Comparison of ENCODE assay signal across 8 cellular contexts in genomic region chr2:30862054-30862651, GRCh38. TPM values are rescaled to one million over a fixed set of nuclear protein-coding genes. Genes with fewer than 3 reads are reported as not detected.
DNase-seq lines count a peak whose midpoint lies in the region; ATAC-seq and TF ChIP-seq lines count a peak whose summit lies in the region.

No MANE protein-coding gene starts in this region.

- peaks cover 5% of the 10 kb centered on the region for H3K27me3 ChIP-seq in foreskin keratinocyte

- H3K36me3 Mint-ChIP-seq in activated CD4-positive, alpha-beta memory T cell treated with anti-CD3 and anti-CD28 coated beads, Interleukin-2, amount 10 ng/mL, durations not matched to agents 7 days and 5 days (ENCODE audit: low read depth): no peaks in the 10 kb centered on the region
- no peaks in the 10 kb centered on the region for H3K36me3 Mint-ChIP-seq in progenitor cell of endocrine pancreas (ENCODE audit: insufficient read depth)

- H3K9me3 Mint-ChIP-seq in activated CD4-positive, alpha-beta memory T cell treated with anti-CD3 and anti-CD28 coated beads, Interleukin-2, amount 10 ng/mL, durations not matched to agents 7 days and 5 days: no peaks in the 10 kb centered on the region
- H3K9me3 Mint-ChIP-seq in progenitor cell of endocrine pancreas (ENCODE audit: low read depth): peaks cover 3% of the 10 kb centered on the region

- DNase-seq in NCI-H748 (lab: John Stamatoyannopoulos, UW; ENCODE audit: unreplicated experiment): peak; percentile 33
- no peak for DNase-seq in NCI-H748 treated with DMSO at 0.1 percent for 48 hours (lab: John Stamatoyannopoulos, UW)
- peak; percentile 34 for DNase-seq in NCI-H526 treated with DMSO at 0.1 percent for 48 hours (lab: John Stamatoyannopoulos, UW)
- peak; percentile 42 for DNase-seq in activated CD4-positive, alpha-beta memory T cell treated with anti-CD3 and anti-CD28 coated beads, Interleukin-2, amount 10 ng/mL, durations not matched to agents 7 days and 5 days
- peak in 1 of 2 donors; percentile 49 for DNase-seq in foreskin keratinocyte
- DNase-seq in progenitor cell of endocrine pancreas (ENCODE audit: low spot score, unreplicated experiment): no peak

- H3K4me1 ChIP-seq in foreskin keratinocyte: no peaks in the 10 kb centered on the region

- POLR2A ChIA-PET in activated CD4-positive, alpha-beta memory T cell treated with anti-CD3 and anti-CD28 coated beads, Interleukin-2, amount 10 ng/mL, durations not matched to agents 7 days and 5 days (lab: Charles Lee): no interaction called here

- no peak overlapping the region for H3K4me3 Mint-ChIP-seq in activated CD4-positive, alpha-beta memory T cell treated with anti-CD3 and anti-CD28 coated beads, Interleukin-2, amount 10 ng/mL, durations not matched to agents 7 days and 5 days
- no peak overlapping the region for H3K4me3 Mint-ChIP-seq in progenitor cell of endocrine pancreas (ENCODE audit: low read depth)

- peaks cover 8% of the 10 kb centered on the region for H3K27me3 Mint-ChIP-seq in activated CD4-positive, alpha-beta memory T cell treated with anti-CD3 and anti-CD28 coated beads, Interleukin-2, amount 10 ng/mL, durations not matched to agents 7 days and 5 days
- H3K27me3 Mint-ChIP-seq in progenitor cell of endocrine pancreas: no peaks in the 10 kb centered on the region

- CTCF ChIA-PET in activated CD4-positive, alpha-beta memory T cell treated with anti-CD3 and anti-CD28 coated beads, Interleukin-2, amount 10 ng/mL, durations not matched to agents 7 days and 5 days (lab: Charles Lee): interaction anchor here (0.7 to 4.6 kb wide), 11 partner anchors 13 to 697 kb away, joined by 3 to 27 read pairs (median 7); no protein-coding TSS in a partner anchor

- H3K27ac ChIP-seq in foreskin keratinocyte: no peak overlapping the region

- TF ChIP-seq CTCF in foreskin keratinocyte (conservative IDR thresholded peaks at IDR 0.05): peak; percentile 99
- TF ChIP-seq CTCF in progenitor cell of endocrine pancreas (IDR thresholded peaks at IDR 0.05; ENCODE audit: unreplicated experiment): peak; percentile 84

- no peak overlapping the region for H3K27ac Mint-ChIP-seq in activated CD4-positive, alpha-beta memory T cell treated with anti-CD3 and anti-CD28 coated beads, Interleukin-2, amount 10 ng/mL, durations not matched to agents 7 days and 5 days
- H3K27ac Mint-ChIP-seq in progenitor cell of endocrine pancreas: no peak overlapping the region

- peaks cover 18% of the 10 kb centered on the region for H3K4me1 Mint-ChIP-seq in activated CD4-positive, alpha-beta memory T cell treated with anti-CD3 and anti-CD28 coated beads, Interleukin-2, amount 10 ng/mL, durations not matched to agents 7 days and 5 days
- H3K4me1 Mint-ChIP-seq in progenitor cell of endocrine pancreas (ENCODE audit: low read depth): no peaks in the 10 kb centered on the region

- ATAC-seq in HG02884 (IDR thresholded peaks at IDR 0.05; ENCODE audit: unreplicated experiment): peak; percentile 53
- ATAC-seq in foreskin keratinocyte: peak; percentile 73
- ATAC-seq in HG02588 (IDR thresholded peaks at IDR 0.05; ENCODE audit: unreplicated experiment): no peak

RNA-seq across cellular contexts. Expression of gene CAPN13, which starts 54.9 kb away (rescaled TPM):
- not detected for total RNA-seq in activated CD4-positive, alpha-beta memory T cell treated with anti-CD3 and anti-CD28 coated beads, Interleukin-2, amount 10 ng/mL, durations not matched to agents 7 days and 5 days
- total RNA-seq in foreskin keratinocyte: not detected in 2 replicates
- polyA plus RNA-seq in foreskin keratinocyte: not detected in 2 replicates
- total RNA-seq in progenitor cell of endocrine pancreas: 17.2 and 19.0 TPM in 2 replicates

Comparison
In these comparisons a context has a peak if more than half of its experiments do, and no peak if none do; other contexts are left out.
1. DNase-seq: peak in NCI-H748 (single experiment), NCI-H526 treated with DMSO at 0.1 percent for 48 hours (single experiment) and activated CD4-positive, alpha-beta memory T cell treated with anti-CD3 and anti-CD28 coated beads, Interleukin-2, amount 10 ng/mL, durations not matched to agents 7 days and 5 days (single experiment); none in NCI-H748 treated with DMSO at 0.1 percent for 48 hours (single experiment) and progenitor cell of endocrine pancreas (single experiment).
2. RNA of gene CAPN13, which starts 54.9 kb away (total RNA-seq): 17.2 to 19.0 TPM in progenitor cell of endocrine pancreas; not detected in activated CD4-positive, alpha-beta memory T cell treated with anti-CD3 and anti-CD28 coated beads, Interleukin-2, amount 10 ng/mL, durations not matched to agents 7 days and 5 days and not detected in foreskin keratinocyte; every median in the first group is over 10 times any median in the second.